8 cellular contexts compared by ENCODE assay signal in genomic region chr12:6963016-6963731, GRCh38. TPM values are rescaled to one million over a fixed set of nuclear protein-coding genes. Genes with fewer than 3 reads are reported as not detected.
DNase-seq lines count a peak whose midpoint lies in the region; ATAC-seq and TF ChIP-seq lines count a peak whose summit lies in the region.

No MANE protein-coding gene starts in this region.

- ATAC-seq in GM18873 (IDR thresholded peaks at IDR 0.05; ENCODE audit: low FRiP score, unreplicated experiment): no peak
- no peak for ATAC-seq in HG03045 (IDR thresholded peaks at IDR 0.05; ENCODE audit: unreplicated experiment)
- ATAC-seq in HG02981 (IDR thresholded peaks at IDR 0.05; ENCODE audit: unreplicated experiment): no peak

- DNase-seq in DMS79 (lab: John Stamatoyannopoulos, UW): peak; percentile 94
- peak; percentile 77 for DNase-seq in NCI-H2029 treated with DMSO at 0.1 percent for 48 hours (lab: John Stamatoyannopoulos, UW)
- DNase-seq in ecto neural progenitor cell (ENCODE audit: low spot score): peak; percentile 67
- peak in 4 of 5 donors; percentile 37 to 56 (median 48) for DNase-seq in ovary
- no peak for DNase-seq in NCI-H524 treated with DMSO at 0.1 percent for 48 hours (lab: John Stamatoyannopoulos, UW)

- intact Hi-C loops in ovary (cut with DNase I): loop anchor here in 2 of 4 donors (10.0 kb wide), 1 partner anchor 98 kb away; the partner anchor contains the start of gene TPI1 (in 2 of the 2)

- no peak for TF ChIP-seq CTCF in ovary (IDR thresholded peaks at IDR 0.05)

- no peak for TF ChIP-seq EP300 in ovary (IDR thresholded peaks at IDR 0.05)

- no peaks in the 10 kb centered on the region for H3K9me3 ChIP-seq in ovary

- TF ChIP-seq POLR2A in ovary (IDR thresholded peaks at IDR 0.05): no peak

- 80 to 81% (median 81%) methylated on average over 30 to 32 of the region's 32 CpGs for WGBS in ovary, 3 donors

- H3K27me3 ChIP-seq in ovary: no peaks in the 10 kb centered on the region

- H3K4me1 ChIP-seq in ovary (ENCODE audit: insufficient read depth): peaks cover 8% of the 10 kb centered on the region

- H3K4me3 ChIP-seq in ovary: peak overlapping the region; percentile 14

- H3K36me3 ChIP-seq in ovary: no peaks in the 10 kb centered on the region

- no peak overlapping the region for H3K27ac ChIP-seq in ovary

RNA-seq across cellular contexts. Expression of gene PHB2, which starts 7.3 kb away (rescaled TPM):
- total RNA-seq in ovary: 100 to 1,000 TPM; 220 to 324 (median 269) TPM
- 100 to 1,000 TPM; 129 to 285 TPM for polyA plus RNA-seq in ovary

RNA-seq across cellular contexts. Expression of gene EMG1, which starts 7.5 kb away (rescaled TPM):
- total RNA-seq in ovary: 10 to 100 TPM; 25.6 to 54.7 (median 41.0) TPM
- 10 to 100 TPM; 21.5 to 39.5 TPM for polyA plus RNA-seq in ovary

RNA-seq across cellular contexts. Expression of gene PTPN6, which starts 12.0 kb away (rescaled TPM):
- total RNA-seq in ovary: 10 to 100 TPM in 3 of 7 donors, 1 to 10 TPM in 4; 4.6 to 19.8 (median 9.8) TPM
- 10 to 100 TPM in 1 of 2 donors, 1 to 10 TPM in 1; 6.9 to 25.3 TPM for polyA plus RNA-seq in ovary

RNA-seq across cellular contexts. Expression of gene C12orf57, which starts 19.4 kb away (rescaled TPM):
- 1,000 to 10,000 TPM in 1 of 7 donors, 100 to 1,000 TPM in 6; 457 to 1,838 (median 633) TPM for total RNA-seq in ovary
- 1,000 to 10,000 TPM in 1 of 2 donors, 10 to 100 TPM in 1; 40.3 to 1,266 TPM for polyA plus RNA-seq in ovary

RNA-seq across cellular contexts. Expression of gene RNU7-1, which starts 19.6 kb away (rescaled TPM):
- not detected for total RNA-seq in ovary
- polyA plus RNA-seq in ovary: not detected
